In the genomic region with DNA sequence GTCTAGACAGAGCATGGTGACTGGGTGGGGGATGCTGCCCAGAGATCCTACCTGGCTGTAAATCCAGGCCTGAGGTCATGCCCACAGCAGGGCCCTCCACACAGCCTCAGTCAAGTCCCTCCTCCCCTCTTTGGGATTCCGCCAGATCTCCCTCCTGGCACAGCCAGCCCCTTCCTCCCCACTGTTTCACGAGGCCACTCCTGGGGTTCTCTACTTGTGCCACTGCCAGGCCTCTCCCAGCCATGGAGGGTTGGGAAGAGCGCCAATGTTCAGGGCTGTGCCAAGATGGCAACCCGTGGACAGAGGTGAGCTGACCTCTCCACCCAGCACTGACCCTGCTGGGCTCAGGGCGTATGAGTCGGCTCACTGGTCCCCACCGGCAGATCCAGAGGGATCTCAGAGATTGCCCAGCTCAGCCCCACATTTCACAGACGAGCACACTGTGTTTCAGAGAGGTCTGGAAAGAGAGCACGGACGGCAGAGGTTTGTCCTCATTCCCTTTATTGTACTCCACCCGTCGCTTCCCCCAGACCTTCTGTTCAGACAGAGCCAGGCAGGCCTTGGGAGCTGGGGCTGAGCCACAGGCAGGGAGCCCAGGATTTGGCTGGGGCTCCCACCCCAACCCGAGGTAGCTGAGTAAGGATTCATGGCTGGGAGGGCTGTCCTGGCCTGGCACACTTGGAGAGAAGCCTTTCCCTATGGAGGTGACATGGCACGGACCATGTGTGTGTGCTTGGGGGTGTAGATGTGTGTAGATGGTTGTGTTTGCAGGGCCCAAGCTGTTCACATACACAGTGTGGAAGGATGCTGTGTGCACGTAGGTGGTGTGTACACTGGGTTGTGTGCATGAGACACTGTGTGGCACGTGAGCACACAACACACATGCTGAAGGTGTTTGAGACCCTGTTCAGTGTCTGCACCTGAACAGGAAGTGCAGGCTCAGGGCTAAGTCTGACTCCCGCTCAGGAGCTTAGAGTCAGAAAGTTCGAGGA, we compare ENCODE assay signal across 1 cellular context.
TF ChIP-seq lines count a peak whose summit lies in the region.

No MANE protein-coding gene starts in this region.

TF ChIP-seq in HEK293, 187 proteins besides CTCF, POLR2A, EP300 and RAD21:
- TF ChIP-seq ZNF837 (tag by site-specific recombination; IDR thresholded peaks at IDR 0.05): no peak
- TF ChIP-seq ZNF311 (tag by site-specific recombination; IDR thresholded peaks at IDR 0.05; ENCODE audit: borderline replicate concordance): no peak
- no peak for TF ChIP-seq TRIM28 (IDR thresholded peaks at IDR 0.05; ENCODE audit: borderline replicate concordance, low read length)
- peak; percentile 62 for TF ChIP-seq ZNF341 (tag by site-specific recombination; IDR thresholded peaks at IDR 0.05; ENCODE audit: low read depth)
- peak; percentile 99 for TF ChIP-seq ZIC2 (tag by site-specific recombination; IDR thresholded peaks at IDR 0.05)
- peak; percentile 80 for TF ChIP-seq ZNF423 (tag by site-specific recombination; IDR thresholded peaks at IDR 0.05)
- TF ChIP-seq SCRT1 (tag by site-specific recombination; IDR thresholded peaks at IDR 0.05; ENCODE audit: borderline replicate concordance): no peak
- TF ChIP-seq, protein P1, sequence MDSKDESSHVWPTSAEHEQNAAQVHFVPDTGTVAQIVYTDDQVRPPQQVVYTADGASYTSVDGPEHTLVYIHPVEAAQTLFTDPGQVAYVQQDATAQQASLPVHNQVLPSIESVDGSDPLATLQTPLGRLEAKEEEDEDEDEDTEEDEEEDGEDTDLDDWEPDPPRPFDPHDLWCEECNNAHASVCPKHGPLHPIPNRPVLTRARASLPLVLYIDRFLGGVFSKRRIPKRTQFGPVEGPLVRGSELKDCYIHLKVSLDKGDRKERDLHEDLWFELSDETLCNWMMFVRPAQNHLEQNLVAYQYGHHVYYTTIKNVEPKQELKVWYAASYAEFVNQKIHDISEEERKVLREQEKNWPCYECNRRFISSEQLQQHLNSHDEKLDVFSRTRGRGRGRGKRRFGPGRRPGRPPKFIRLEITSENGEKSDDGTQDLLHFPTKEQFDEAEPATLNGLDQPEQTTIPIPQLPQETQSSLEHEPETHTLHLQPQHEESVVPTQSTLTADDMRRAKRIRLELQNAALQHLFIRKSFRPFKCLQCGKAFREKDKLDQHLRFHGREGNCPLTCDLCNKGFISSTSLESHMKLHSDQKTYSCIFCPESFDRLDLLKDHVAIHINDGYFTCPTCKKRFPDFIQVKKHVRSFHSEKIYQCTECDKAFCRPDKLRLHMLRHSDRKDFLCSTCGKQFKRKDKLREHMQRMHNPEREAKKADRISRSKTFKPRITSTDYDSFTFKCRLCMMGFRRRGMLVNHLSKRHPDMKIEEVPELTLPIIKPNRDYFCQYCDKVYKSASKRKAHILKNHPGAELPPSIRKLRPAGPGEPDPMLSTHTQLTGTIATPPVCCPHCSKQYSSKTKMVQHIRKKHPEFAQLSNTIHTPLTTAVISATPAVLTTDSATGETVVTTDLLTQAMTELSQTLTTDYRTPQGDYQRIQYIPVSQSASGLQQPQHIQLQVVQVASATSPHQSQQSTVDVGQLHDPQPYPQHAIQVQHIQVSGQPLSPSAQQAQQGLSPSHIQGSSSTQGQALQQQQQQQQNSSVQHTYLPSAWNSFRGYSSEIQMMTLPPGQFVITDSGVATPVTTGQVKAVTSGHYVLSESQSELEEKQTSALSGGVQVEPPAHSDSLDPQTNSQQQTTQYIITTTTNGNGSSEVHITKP (tag by site-specific recombination; IDR thresholded peaks at IDR 0.05): peak; percentile 92
- TF ChIP-seq, protein P2, sequence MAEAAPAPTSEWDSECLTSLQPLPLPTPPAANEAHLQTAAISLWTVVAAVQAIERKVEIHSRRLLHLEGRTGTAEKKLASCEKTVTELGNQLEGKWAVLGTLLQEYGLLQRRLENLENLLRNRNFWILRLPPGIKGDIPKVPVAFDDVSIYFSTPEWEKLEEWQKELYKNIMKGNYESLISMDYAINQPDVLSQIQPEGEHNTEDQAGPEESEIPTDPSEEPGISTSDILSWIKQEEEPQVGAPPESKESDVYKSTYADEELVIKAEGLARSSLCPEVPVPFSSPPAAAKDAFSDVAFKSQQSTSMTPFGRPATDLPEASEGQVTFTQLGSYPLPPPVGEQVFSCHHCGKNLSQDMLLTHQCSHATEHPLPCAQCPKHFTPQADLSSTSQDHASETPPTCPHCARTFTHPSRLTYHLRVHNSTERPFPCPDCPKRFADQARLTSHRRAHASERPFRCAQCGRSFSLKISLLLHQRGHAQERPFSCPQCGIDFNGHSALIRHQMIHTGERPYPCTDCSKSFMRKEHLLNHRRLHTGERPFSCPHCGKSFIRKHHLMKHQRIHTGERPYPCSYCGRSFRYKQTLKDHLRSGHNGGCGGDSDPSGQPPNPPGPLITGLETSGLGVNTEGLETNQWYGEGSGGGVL (tag by site-specific recombination; IDR thresholded peaks at IDR 0.05): peak; percentile 27; the same call in 1 of the 2 replicates
